Comparison of ENCODE assay signal across 10 cellular contexts in the genomic region with DNA sequence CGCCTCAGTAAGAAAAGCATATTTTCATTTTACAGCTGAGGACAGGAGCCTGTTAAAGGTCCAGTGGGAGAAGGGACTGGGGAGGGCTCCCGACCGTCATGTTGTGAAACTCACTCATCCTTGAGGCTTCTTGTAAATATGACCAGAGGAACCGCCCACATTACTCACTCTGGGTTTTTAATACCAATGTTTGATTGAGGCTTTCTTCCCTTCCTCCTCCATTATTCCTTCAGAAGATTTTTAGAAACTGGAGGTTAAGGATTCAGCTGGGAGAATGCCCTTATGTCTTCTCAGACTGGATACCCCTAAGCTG.
DNase-seq lines count a peak whose midpoint lies in the region; ATAC-seq and TF ChIP-seq lines count a peak whose summit lies in the region.
"Had no signal": no experiment of that assay in that cellular context is flagged by ENCODE, and none has a peak within 500 bp of the region (broad histone marks: within the 10 kb centered on the region; RNA-seq: fewer than 3 reads in every experiment).

No MANE protein-coding gene starts in this region.

- CTCF ChIA-PET in activated naive CD4-positive, alpha-beta T cell treated with anti-CD3 and anti-CD28 coated beads, Interleukin-2, amount 10 ng/mL, durations not matched to agents 7 days and 5 days (lab: Charles Lee) = no interaction called here

- H3K9me3 Mint-ChIP-seq in activated naive CD4-positive, alpha-beta T cell treated with anti-CD3 and anti-CD28 coated beads, Interleukin-2, amount 10 ng/mL, durations not matched to agents 7 days and 5 days = no peaks in the 10 kb centered on the region

- peak; percentile 51 for ATAC-seq in GM21367 (IDR thresholded peaks at IDR 0.05; ENCODE audit: unreplicated experiment)
- peak; percentile 63 for ATAC-seq in HG03460 (IDR thresholded peaks at IDR 0.05; ENCODE audit: unreplicated experiment)

- no peak overlapping the region for H3K4me3 Mint-ChIP-seq in activated naive CD4-positive, alpha-beta T cell treated with anti-CD3 and anti-CD28 coated beads, Interleukin-2, amount 10 ng/mL, durations not matched to agents 7 days and 5 days

- no peak overlapping the region for H3K4me3 ChIP-seq in fibroblast of mammary gland (ENCODE audit: control insufficient read depth, low read depth, low read length)
- H3K4me3 ChIP-seq: spleen had no signal

- no peak for TF ChIP-seq CTCF in fibroblast of mammary gland (conservative IDR thresholded peaks at IDR 0.05; ENCODE audit: control insufficient read depth, insufficient read depth, low read depth, low read length)

- H3K36me3 Mint-ChIP-seq in activated naive CD4-positive, alpha-beta T cell treated with anti-CD3 and anti-CD28 coated beads, Interleukin-2, amount 10 ng/mL, durations not matched to agents 7 days and 5 days = peaks cover 4% of the 10 kb centered on the region

- DNase-seq in AG20443 (ENCODE audit: low spot score) = peak; percentile 50
- DNase-seq in fibroblast of mammary gland (ENCODE audit: low read depth) = peak; percentile 81
- no peak for DNase-seq in SKM-1 (lab: John Stamatoyannopoulos, UW; ENCODE audit: unreplicated experiment)
- DNase-seq in hippocampal formation (lab: John Stamatoyannopoulos, UW) = no peak
- DNase-seq in activated naive CD4-positive, alpha-beta T cell treated with anti-CD3 and anti-CD28 coated beads, Interleukin-2, amount 10 ng/mL, durations not matched to agents 7 days and 5 days = no peak
- no peak for DNase-seq in HUDEP-2 (lab: John Stamatoyannopoulos, UW; ENCODE audit: unreplicated experiment in 76 of 76)
- DNase-seq: SIG-M5, spleen had no signal

- peaks cover 2% of the 10 kb centered on the region for H3K4me1 Mint-ChIP-seq in activated naive CD4-positive, alpha-beta T cell treated with anti-CD3 and anti-CD28 coated beads, Interleukin-2, amount 10 ng/mL, durations not matched to agents 7 days and 5 days

- H3K27ac Mint-ChIP-seq in activated naive CD4-positive, alpha-beta T cell treated with anti-CD3 and anti-CD28 coated beads, Interleukin-2, amount 10 ng/mL, durations not matched to agents 7 days and 5 days = no peak overlapping the region

- peaks cover 3% of the 10 kb centered on the region for H3K27me3 Mint-ChIP-seq in activated naive CD4-positive, alpha-beta T cell treated with anti-CD3 and anti-CD28 coated beads, Interleukin-2, amount 10 ng/mL, durations not matched to agents 7 days and 5 days

Comparison
In these comparisons a context has a peak if more than half of its experiments do, and no peak if none do; other contexts are left out.
1. DNase-seq: peak in AG20443 (single experiment) and fibroblast of mammary gland (single experiment); none in SKM-1 (single experiment), hippocampal formation (0 of 2), activated naive CD4-positive, alpha-beta T cell treated with anti-CD3 and anti-CD28 coated beads, Interleukin-2, amount 10 ng/mL, durations not matched to agents 7 days and 5 days (single experiment) and HUDEP-2 (0 of 76).